In genomic region chr9:27528886-27529315, GRCh38 we compare ENCODE assay signal across 8 cellular contexts. TPM values are rescaled to one million over a fixed set of nuclear protein-coding genes. Genes with fewer than 3 reads are reported as not detected.
DNase-seq lines count a peak whose midpoint lies in the region; ATAC-seq and TF ChIP-seq lines count a peak whose summit lies in the region.

No MANE protein-coding gene starts in this region.

- H3K4me3 ChIP-seq in WERI-Rb-1 (ENCODE audit: low read depth, low read length): peak overlapping the region; percentile 71

- DNase-seq in DMS53 (lab: John Stamatoyannopoulos, UW) (peak; percentile 49), DMS53 treated with DMSO at 0.1 percent for 48 hours (lab: John Stamatoyannopoulos, UW; ENCODE audit: unreplicated experiment) (no peak), WERI-Rb-1 (peak; percentile 30), cerebellum (ENCODE audit: low spot score) (peak; percentile 23), left colon (peak; percentile 74), NK-92 (lab: John Stamatoyannopoulos, UW; ENCODE audit: unreplicated experiment) (no peak)
- DNase-seq in stimulated activated CD4-positive, alpha-beta T cell treated with anti-CD3 and anti-CD28 coated beads, Interleukin-2, amount 100 ng/mL, for 4 hours (ENCODE audit: low read depth): peak; percentile 22

- H3K27me3 ChIP-seq in WERI-Rb-1 (ENCODE audit: insufficient read depth, low read depth, severe bottlenecking): no peaks in the 10 kb centered on the region

- intact Hi-C loops in left colon (cut with DNase I, micrococcal nuclease): no loop called here

- ATAC-seq in HG03139 (IDR thresholded peaks at IDR 0.05; ENCODE audit: unreplicated experiment) (peak; percentile 34), left colon (peak; percentile 70)

- TF ChIP-seq CTCF in WERI-Rb-1 (IDR thresholded peaks at IDR 0.05; ENCODE audit: low read depth, low read length): no peak

- no peak overlapping the region for H3K27ac ChIP-seq in WERI-Rb-1

- no peaks in the 10 kb centered on the region for H3K36me3 ChIP-seq in WERI-Rb-1

- H3K9me3 ChIP-seq in WERI-Rb-1 (ENCODE audit: severe bottlenecking): no peaks in the 10 kb centered on the region

RNA-seq across cellular contexts. Expression of gene MOB3B, which starts 0.7 kb away (rescaled TPM):
- total RNA-seq in cerebellum (5.6 TPM), left colon (10 to 100 TPM; 42.2 to 47.1 TPM)

RNA-seq across cellular contexts. Expression of gene IFNK, which starts 4.8 kb away (rescaled TPM):
- total RNA-seq in cerebellum (not detected), left colon (not detected)

RNA-seq across cellular contexts. Expression of gene C9orf72, which starts 44.4 kb away (rescaled TPM):
- 62.6 TPM for total RNA-seq in cerebellum
- 10 to 100 TPM; 10.7 to 13.4 TPM for total RNA-seq in left colon

Comparison
In these comparisons a context has a peak if more than half of its experiments do, and no peak if none do; other contexts are left out.
1. DNase-seq: peak in DMS53 (single experiment), WERI-Rb-1 (single experiment), cerebellum (single experiment), left colon (2 of 2) and stimulated activated CD4-positive, alpha-beta T cell treated with anti-CD3 and anti-CD28 coated beads, Interleukin-2, amount 100 ng/mL, for 4 hours (single experiment); none in DMS53 treated with DMSO at 0.1 percent for 48 hours (single experiment) and NK-92 (single experiment).